In the genomic region with DNA sequence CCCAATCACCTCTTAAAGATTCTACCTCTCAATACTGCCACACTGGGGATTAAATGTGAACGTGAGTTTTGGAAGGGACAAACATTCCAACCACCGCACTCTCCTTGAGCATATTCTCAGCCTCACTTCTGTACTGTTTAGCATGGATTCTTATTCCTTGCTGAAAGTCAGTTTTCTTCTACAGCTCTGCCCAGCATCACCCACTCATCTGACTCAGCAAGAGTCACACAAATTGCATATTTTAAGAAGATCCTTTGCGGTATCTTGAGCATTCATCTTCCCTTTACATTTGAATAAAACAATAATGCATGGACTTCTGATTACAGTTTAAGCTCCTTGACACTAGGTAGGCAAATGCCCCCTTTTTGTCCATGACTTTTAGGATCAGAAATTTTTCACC, we compare ENCODE assay signal across 11 cellular contexts.
DNase-seq lines count a peak whose midpoint lies in the region; ATAC-seq, FAIRE-seq and TF ChIP-seq lines count a peak whose summit lies in the region.
"Had no signal": no experiment of that assay in that cellular context is flagged by ENCODE, and none has a peak within 500 bp of the region (broad histone marks: within the 10 kb centered on the region; RNA-seq: fewer than 3 reads in every experiment).

No MANE protein-coding gene starts in this region.

- no peaks in the 10 kb centered on the region for H3K27me3 ChIP-seq in breast epithelium
- H3K27me3 ChIP-seq in Karpas-422 (ENCODE audit: low read length) = no peaks in the 10 kb centered on the region
- H3K27me3 ChIP-seq: cardiac muscle cell, stomach had no signal

- H2AFZ ChIP-seq in Karpas-422 (ENCODE audit: low read length) = no peak overlapping the region

- no peaks in the 10 kb centered on the region for H3K9me3 ChIP-seq in breast epithelium
- no peaks in the 10 kb centered on the region for H3K9me3 ChIP-seq in Karpas-422 (ENCODE audit: low read length)
- H3K9me3 ChIP-seq: stomach had no signal

- intact Hi-C loops in breast epithelium (cut with DNase I; ENCODE audit: low total_unique reads) = no loop called here

- TF ChIP-seq POLR2A in breast epithelium (IDR thresholded peaks at IDR 0.05) = no peak

- H3K4me1 Mint-ChIP-seq in naive thymus-derived CD8-positive, alpha-beta T cell = peaks cover 0 to 59% (median 40%) of the 10 kb centered on the region in 4 donors

- H3K9me2 ChIP-seq in Karpas-422 (replicated peaks; ENCODE audit: insufficient read depth, low read length) = no peaks in the 10 kb centered on the region

- no peak overlapping the region for H3K9ac ChIP-seq in Karpas-422 (ENCODE audit: low read length)

- no peak overlapping the region for H3K4me3 ChIP-seq in AG10803 (ENCODE audit: low read length)
- H3K4me3 ChIP-seq in breast epithelium = peak overlapping the region in 1 of 3 donors; percentile 17
- H3K4me3 ChIP-seq in Karpas-422 (ENCODE audit: low read length) = no peak overlapping the region
- H3K4me3 ChIP-seq: cardiac muscle cell, stomach had no signal

- H3K79me2 ChIP-seq in Karpas-422 (ENCODE audit: low read length) = peaks cover 96% of the 10 kb centered on the region

- no peak for FAIRE-seq in RCC 7860 (lab: Jason Lieb, UNC)

- H3K4me2 ChIP-seq in Karpas-422 (ENCODE audit: low read depth, low read length, poor library complexity, severe bottlenecking) = no peak overlapping the region

- peak overlapping the region in 7 of 10 donors; percentile 2 to 42 (median 15) for H3K4me3 Mint-ChIP-seq in naive thymus-derived CD8-positive, alpha-beta T cell

- peak overlapping the region in 7 of 10 donors; percentile 9 to 85 (median 67) for H3K27ac Mint-ChIP-seq in naive thymus-derived CD8-positive, alpha-beta T cell

- peaks cover 3% of the 10 kb centered on the region; the same call in 1 of the 2 replicates for H4K20me1 ChIP-seq in Karpas-422 (ENCODE audit: insufficient read depth, low read depth, low read length)

- no peak for TF ChIP-seq CTCF in AG10803 (conservative IDR thresholded peaks at IDR 0.05; ENCODE audit: low read length)
- TF ChIP-seq CTCF in breast epithelium (IDR thresholded peaks at IDR 0.05) = no peak

- H3K36me3 Mint-ChIP-seq in naive thymus-derived CD8-positive, alpha-beta T cell = peaks cover 0 to 39% (median 16%) of the 10 kb centered on the region in 3 donors

- no peak for ATAC-seq in naive thymus-derived CD8-positive, alpha-beta T cell
- ATAC-seq in GM18870 (IDR thresholded peaks at IDR 0.05; ENCODE audit: unreplicated experiment) = no peak

- DNase-seq in AG10803 (ENCODE audit: low read depth) (peak; percentile 73), HT1080 (ENCODE audit: low read depth) (peak; percentile 38), breast epithelium (ENCODE audit: low spot score in 2 of 2) (no peak), Karpas-422 (no peak), RCC 7860 (ENCODE audit: low spot score) (no peak), OCI-M2 (lab: John Stamatoyannopoulos, UW; ENCODE audit: unreplicated experiment) (no peak)
- no peak for DNase-seq in naive thymus-derived CD8-positive, alpha-beta T cell
- DNase-seq: NCI-H510A treated with DMSO at 0.1 percent for 48 hours, stomach had no signal

- H3K4me1 ChIP-seq in breast epithelium (peaks cover 0 to 9% of the 10 kb centered on the region in 2 donors), Karpas-422 (ENCODE audit: low read length) (peaks cover 25% of the 10 kb centered on the region)

- H3K27me3 Mint-ChIP-seq in naive thymus-derived CD8-positive, alpha-beta T cell = no peaks in the 10 kb centered on the region

- H3K27ac ChIP-seq in breast epithelium = peak overlapping the region; percentile 51 to 75
- H3K27ac ChIP-seq in Karpas-422 (ENCODE audit: low read length) = no peak overlapping the region; the same call in 1 of the 2 replicates

- no peaks in the 10 kb centered on the region for H3K9me3 Mint-ChIP-seq in naive thymus-derived CD8-positive, alpha-beta T cell

- no peaks in the 10 kb centered on the region for H3K36me3 ChIP-seq in breast epithelium
- peaks cover 60% of the 10 kb centered on the region for H3K36me3 ChIP-seq in Karpas-422 (ENCODE audit: insufficient read depth, low read length)
- H3K36me3 ChIP-seq: cardiac muscle cell had no signal

- POLR2A ChIA-PET in naive thymus-derived CD8-positive, alpha-beta T cell (lab: Charles Lee) = no interaction called here

Comparison
In these comparisons a context has a peak if more than half of its experiments do, and no peak if none do; other contexts are left out.
1. DNase-seq: peak in AG10803 (single experiment) and HT1080 (single experiment); none in breast epithelium (0 of 2), naive thymus-derived CD8-positive, alpha-beta T cell (0 of 10), Karpas-422 (single experiment), RCC 7860 (single experiment) and OCI-M2 (single experiment).